ENCODE assay signal across 13 cellular contexts in the genomic region with DNA sequence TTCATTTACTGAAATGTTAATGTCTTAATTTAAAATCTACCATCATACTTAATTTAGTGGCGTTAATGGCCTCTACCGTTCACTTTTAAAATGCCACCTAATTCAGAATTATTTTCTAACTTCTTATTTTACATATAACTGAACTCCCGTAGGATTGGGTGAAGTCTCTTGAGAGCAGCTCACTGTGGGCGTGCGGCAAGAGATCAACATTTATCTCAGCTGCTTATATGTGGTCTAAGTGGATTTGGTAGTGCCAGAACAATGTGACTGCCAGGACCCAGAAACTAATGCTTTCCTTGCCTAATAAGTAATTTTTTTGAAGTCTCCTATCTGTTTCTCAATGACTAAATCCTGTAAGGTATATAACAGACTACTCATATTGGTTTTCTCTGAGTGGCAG. TPM values are rescaled to one million over a fixed set of nuclear protein-coding genes. Genes with fewer than 3 reads are reported as not detected.
DNase-seq lines count a peak whose midpoint lies in the region; ATAC-seq, FAIRE-seq and TF ChIP-seq lines count a peak whose summit lies in the region.
"Had no signal": no experiment of that assay in that cellular context is flagged by ENCODE, and none has a peak within 500 bp of the region (broad histone marks: within the 10 kb centered on the region; RNA-seq: fewer than 3 reads in every experiment).

No MANE protein-coding gene starts in this region.

- H3K79me1 ChIP-seq in mesenchymal stem cell (replicated peaks; ENCODE audit: low read length, poor library complexity, severe bottlenecking): no peaks in the 10 kb centered on the region

- H2BK12ac ChIP-seq in mesenchymal stem cell (ENCODE audit: low read length in 2 of 2): no peak overlapping the region

- intact Hi-C loops in endothelial cell of umbilical vein (cut with micrococcal nuclease): loop anchor here (2.0 kb wide), 1 partner anchor 13 kb away; no protein-coding TSS in a partner anchor

- H4K8ac ChIP-seq in mesenchymal stem cell (ENCODE audit: low read length): no peak overlapping the region

- no peak overlapping the region for H3K23ac ChIP-seq in mesenchymal stem cell (ENCODE audit: low read length in 2 of 2)

- TF ChIP-seq RAD21 in SK-N-SH (IDR thresholded peaks at IDR 0.05; ENCODE audit: low read length): no peak

- H3K4me3 ChIP-seq in SK-N-SH (ENCODE audit: low read depth in 2 of 2, low read length in 1 of 2) (no peak overlapping the region), endothelial cell of umbilical vein (replicated peaks in 1 of 3; ENCODE audit: insufficient read depth in 1 of 3, low read depth in 1 of 3, low read length in 3 of 3) (no peak overlapping the region), mesenchymal stem cell (ENCODE audit: insufficient read depth in 1 of 2, low read depth in 1 of 2, low read length in 2 of 2) (peak overlapping the region in 1 of 2 experiments; percentile 55)

- H3K9me3 ChIP-seq in SK-N-SH (no peaks in the 10 kb centered on the region), endothelial cell of umbilical vein (replicated peaks; ENCODE audit: control insufficient read depth, insufficient read depth, low read length) (no peaks in the 10 kb centered on the region), mesenchymal stem cell (ENCODE audit: control insufficient read depth, low read length) (no peaks in the 10 kb centered on the region)

- H3K27ac ChIP-seq in SK-N-SH (ENCODE audit: low read depth in 2 of 2, low read length in 1 of 2) (no peak overlapping the region), endothelial cell of umbilical vein (ENCODE audit: insufficient read depth, low read depth, low read length) (peak overlapping the region; percentile 39), mesenchymal stem cell (ENCODE audit: low read length, poor library complexity, severe bottlenecking) (no peak overlapping the region)

- no peaks in the 10 kb centered on the region for H3K9me2 ChIP-seq in SK-N-SH

- no peaks in the 10 kb centered on the region for H3K27me3 ChIP-seq in SK-N-SH (ENCODE audit: insufficient read depth)
- H3K27me3 ChIP-seq in endothelial cell of umbilical vein (ENCODE audit: control insufficient read depth in 2 of 2, insufficient read depth in 2 of 2, low read length in 2 of 2): no peaks in the 10 kb centered on the region
- H3K27me3 ChIP-seq in mesenchymal stem cell (ENCODE audit: control insufficient read depth in 1 of 2, insufficient read depth in 1 of 2, low read length in 2 of 2): no peaks in the 10 kb centered on the region

- H2AFZ ChIP-seq in SK-N-SH (ENCODE audit: low read depth): no peak overlapping the region
- peak overlapping the region; percentile 2 for H2AFZ ChIP-seq in endothelial cell of umbilical vein (ENCODE audit: low read depth, low read length)
- H2AFZ ChIP-seq in mesenchymal stem cell (ENCODE audit: low read depth, low read length): no peak overlapping the region

- H3K36me3 ChIP-seq in SK-N-SH (replicated peaks in 1 of 2; ENCODE audit: control insufficient read depth in 1 of 2, insufficient read depth in 2 of 2, low read length in 1 of 2): no peaks in the 10 kb centered on the region
- no peaks in the 10 kb centered on the region for H3K36me3 ChIP-seq in endothelial cell of umbilical vein (ENCODE audit: control insufficient read depth in 2 of 2, extremely low read depth in 1 of 2, insufficient read depth in 2 of 2, low read length in 2 of 2)
- no peaks in the 10 kb centered on the region for H3K36me3 ChIP-seq in mesenchymal stem cell (ENCODE audit: control insufficient read depth in 1 of 2, insufficient read depth in 2 of 2, low read depth in 1 of 2, low read length in 2 of 2)

- no peak overlapping the region for H2AK5ac ChIP-seq in mesenchymal stem cell (ENCODE audit: low read length, severe bottlenecking)

- FAIRE-seq in endothelial cell of umbilical vein (lab: Jason Lieb, UNC): peak; percentile 43

- DNase-seq in SK-N-SH: no peak
- peak; percentile 61 for DNase-seq in endothelial cell of umbilical vein (ENCODE audit: low read depth, low spot score)
- DNase-seq in mesenchymal stem cell: peak; percentile 24
- DNase-seq in NCI-H2227 treated with DMSO at 0.1 percent for 48 hours (lab: John Stamatoyannopoulos, UW): no peak
- DNase-seq in nucleus accumbens (lab: John Stamatoyannopoulos, UW): no peak
- DNase-seq in DMS79 (lab: John Stamatoyannopoulos, UW): no peak
- DNase-seq: cerebellar nuclear complex, immature natural killer cell, Kasumi-1, NCI-H2081 treated with DMSO at 0.1 percent for 48 hours, retina had no signal

- dilution Hi-C loops in endothelial cell of umbilical vein (cut with MboI; ENCODE audit: extremely low pct_ligation_motif_present, low sequenced_read_pairs): no loop called here

- no peak for TF ChIP-seq POLR2A in endothelial cell of umbilical vein (IDR thresholded peaks at IDR 0.05; ENCODE audit: low read depth, low read length)

- no peaks in the 10 kb centered on the region for H4K20me1 ChIP-seq in SK-N-SH (ENCODE audit: insufficient read depth)
- H4K20me1 ChIP-seq in endothelial cell of umbilical vein (replicated peaks; ENCODE audit: control insufficient read depth, extremely low read depth, insufficient read depth, low read length): no peaks in the 10 kb centered on the region

- peaks cover 4% of the 10 kb centered on the region for H3F3A ChIP-seq in SK-N-SH (replicated peaks; ENCODE audit: insufficient read depth)

- no peak for TF ChIP-seq EP300 in SK-N-SH (IDR thresholded peaks at IDR 0.05; ENCODE audit: borderline replicate concordance in 1 of 2, low read depth in 1 of 2, low read length in 1 of 2)

- H3K4me2 ChIP-seq in SK-N-SH: no peak overlapping the region
- H3K4me2 ChIP-seq in endothelial cell of umbilical vein (ENCODE audit: insufficient read depth, low read length): peak overlapping the region; percentile 66
- H3K4me2 ChIP-seq in mesenchymal stem cell (ENCODE audit: low read length, poor library complexity, severe bottlenecking): no peak overlapping the region

- H2BK15ac ChIP-seq in mesenchymal stem cell (ENCODE audit: low read depth, poor library complexity, severe bottlenecking): no peak overlapping the region

- CTCF ChIA-PET in SK-N-SH (lab: Yijun Ruan, JAX) (no interaction called here), endothelial cell of umbilical vein (lab: Charles Lee) (no interaction called here)

- no peak overlapping the region for H3K4ac ChIP-seq in mesenchymal stem cell (ENCODE audit: low read depth in 1 of 2, low read length in 2 of 2)

- H2BK5ac ChIP-seq in mesenchymal stem cell (ENCODE audit: low read depth, low read length, poor library complexity, severe bottlenecking): no peak overlapping the region

- no peaks in the 10 kb centered on the region for H3K9me1 ChIP-seq in endothelial cell of umbilical vein (replicated peaks; ENCODE audit: control insufficient read depth, extremely low read depth, insufficient read depth, low read length)

- H3K14ac ChIP-seq in mesenchymal stem cell (ENCODE audit: low read length in 2 of 2): no peak overlapping the region

- H3K18ac ChIP-seq in mesenchymal stem cell (ENCODE audit: low read depth in 1 of 2, low read length in 2 of 2): no peak overlapping the region

- no peak overlapping the region for H4K91ac ChIP-seq in mesenchymal stem cell (ENCODE audit: low read length)

- 82% methylated on average over 5 of the region's 5 CpGs for WGBS in SK-N-SH (ENCODE audit: low lambda C conversion rate)
- 100% methylated on average over 5 of the region's 5 CpGs for whole genome bisulfite sequencing in mesenchymal stem cell

- POLR2A ChIA-PET in SK-N-SH (lab: Yijun Ruan, JAX) (no interaction called here), endothelial cell of umbilical vein (lab: Charles Lee) (no interaction called here)

- no peak overlapping the region for H2BK120ac ChIP-seq in mesenchymal stem cell (ENCODE audit: low read depth, low read length)

- H3K9ac ChIP-seq in SK-N-SH (no peak overlapping the region), endothelial cell of umbilical vein (replicated peaks; ENCODE audit: extremely low read depth, insufficient read depth, low read length) (no peak overlapping the region), mesenchymal stem cell (ENCODE audit: low read length) (peak overlapping the region; percentile 86)

- no TSS peak for BruUV-seq in endothelial cell of umbilical vein (replicated peaks; lab: Mats Ljungman, UMichigan)

- no peaks in the 10 kb centered on the region for H3K79me2 ChIP-seq in SK-N-SH (ENCODE audit: insufficient read depth)
- no peaks in the 10 kb centered on the region for H3K79me2 ChIP-seq in endothelial cell of umbilical vein (ENCODE audit: control insufficient read depth, insufficient read depth, low read length)

- ATAC-seq in SK-N-SH treated with all-trans-retinoic acid at 6 μM for 48 hours (no peak), GM18867 (IDR thresholded peaks at IDR 0.05; ENCODE audit: unreplicated experiment) (no peak)

- TF ChIP-seq CTCF in SK-N-SH (IDR thresholded peaks at IDR 0.05) (no peak), endothelial cell of umbilical vein (IDR thresholded peaks at IDR 0.05; ENCODE audit: extremely low read depth in 1 of 2, insufficient read depth in 1 of 2, low read depth in 1 of 2, low read length in 2 of 2) (no peak)

- no peaks in the 10 kb centered on the region; a peak in 1 of 4 replicates for H3K4me1 ChIP-seq in SK-N-SH (ENCODE audit: control insufficient read depth in 1 of 2, insufficient read depth in 2 of 2, low read depth in 1 of 2, low read length in 1 of 2)
- peaks cover 25% of the 10 kb centered on the region for H3K4me1 ChIP-seq in endothelial cell of umbilical vein (ENCODE audit: control insufficient read depth, extremely low read depth, insufficient read depth, low read length)
- H3K4me1 ChIP-seq in mesenchymal stem cell (ENCODE audit: control insufficient read depth, insufficient read depth, low read depth, low read length): no peaks in the 10 kb centered on the region

TF ChIP-seq in SK-N-SH treated with all-trans-retinoic acid at 6 μM for 48 hours, 23 proteins besides CTCF, POLR2A, EP300 and RAD21 (continues in another document):
- TF ChIP-seq ZFP3 (CRISPR knock-in tag; IDR thresholded peaks at IDR 0.05): no peak

TF ChIP-seq in SK-N-SH, 30 proteins besides CTCF, POLR2A, EP300 and RAD21 (continues in another document):
- TF ChIP-seq JUND (IDR thresholded peaks at IDR 0.05): no peak

TF ChIP-seq in endothelial cell of umbilical vein, 7 proteins besides CTCF, POLR2A, EP300 and RAD21 (continues in another document):
- TF ChIP-seq POLR2AphosphoS5 (IDR thresholded peaks at IDR 0.05; ENCODE audit: insufficient read depth, low read depth, low read length): no peak

RNA-seq across cellular contexts. Expression of gene NFE2L2, which starts 11.1 kb away (rescaled TPM):
- polyA plus RNA-seq in SK-N-SH (2012; rRNA removed) (40.9 and 61.9 TPM in 2 replicates), endothelial cell of umbilical vein (57.1 and 63.1 TPM in 2 replicates)
- polyA plus RNA-seq in SK-N-SH (2012; cell fraction: cytosol; rRNA removed): 57.8 and 59.5 TPM in 2 replicates
- polyA plus RNA-seq in SK-N-SH (2012; cell fraction: nucleus; rRNA removed): 51.9 and 65.3 TPM in 2 replicates
- 59.5 and 66.2 TPM in 2 replicates for total RNA-seq in endothelial cell of umbilical vein
- polyA plus RNA-seq in endothelial cell of umbilical vein (2011; cell fraction: cytosol; rRNA removed): 67.6 and 71.3 TPM in 2 replicates
- 89.9 and 99.1 TPM in 2 replicates for polyA plus RNA-seq in endothelial cell of umbilical vein (2011; cell fraction: nucleus; rRNA removed)
- 63.3 and 69.1 TPM in 2 replicates for polyA plus RNA-seq in endothelial cell of umbilical vein (2012)
- 92.6 and 103 TPM in 2 replicates for polyA minus RNA-seq in endothelial cell of umbilical vein
- polyA minus RNA-seq in endothelial cell of umbilical vein (2011; cell fraction: cytosol; rRNA and poly(A)+ RNA removed): 74.1 TPM
- 76.5 and 104 TPM in 2 replicates for polyA minus RNA-seq in endothelial cell of umbilical vein (2011; cell fraction: nucleus; rRNA and poly(A)+ RNA removed)
- polyA plus RNA-seq in mesenchymal stem cell (2013, experiment 1 of 2): 73.3 TPM
- 78.2 TPM for polyA plus RNA-seq in mesenchymal stem cell (2013, experiment 2 of 2)

Comparison
In these comparisons a context has a peak if more than half of its experiments do, and no peak if none do; other contexts are left out.
1. DNase-seq: peak in endothelial cell of umbilical vein (single experiment) and mesenchymal stem cell (single experiment); none in SK-N-SH (single experiment), NCI-H2227 treated with DMSO at 0.1 percent for 48 hours (single experiment), nucleus accumbens (0 of 56) and DMS79 (single experiment).